Comparison of ENCODE assay signal across 18 cellular contexts in the genomic region with DNA sequence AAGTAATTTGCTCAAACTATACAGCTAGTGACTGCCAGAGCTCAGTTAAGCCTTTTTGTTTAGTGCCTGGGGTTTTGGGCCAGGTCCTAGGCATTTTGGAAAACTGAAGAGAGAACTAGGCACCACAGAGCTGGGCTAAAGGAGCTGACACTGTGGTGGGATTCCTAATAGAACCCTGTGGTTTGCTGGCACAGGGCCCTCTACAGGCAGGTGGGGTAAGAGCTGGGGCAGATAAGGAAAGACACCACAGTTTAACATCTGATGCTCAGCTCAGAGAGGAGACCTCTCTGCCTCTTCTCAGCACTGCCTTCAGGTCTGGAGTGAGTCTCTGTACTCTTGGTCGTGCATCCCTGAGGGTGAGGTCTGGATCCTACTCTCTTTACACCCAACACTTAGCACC.
DNase-seq lines count a peak whose midpoint lies in the region; ATAC-seq and TF ChIP-seq lines count a peak whose summit lies in the region.
"Had no signal": no experiment of that assay in that cellular context is flagged by ENCODE, and none has a peak within 500 bp of the region (broad histone marks: within the 10 kb centered on the region; RNA-seq: fewer than 3 reads in every experiment).

No MANE protein-coding gene starts in this region.

- DNase-seq in DMS53 (lab: John Stamatoyannopoulos, UW) (peak; percentile 35), DMS53 treated with DMSO at 0.1 percent for 48 hours (lab: John Stamatoyannopoulos, UW; ENCODE audit: unreplicated experiment) (no peak), H7 (peak; percentile 55), SHP77 treated with DMSO at 0.1 percent for 48 hours (lab: John Stamatoyannopoulos, UW) (peak; percentile 57), iPS-NIHi11 (ENCODE audit: low spot score) (peak; percentile 63), nephron progenitor cell (no peak)
- DNase-seq: activated CD4-positive, alpha-beta T cell treated with anti-CD3 and anti-CD28 coated beads for 4 hours; activated CD8-positive, alpha-beta memory T cell treated with anti-CD3 and anti-CD28 coated beads, Interleukin-2, amount 50 U/mL, for 48 hours; aorta; gastrocnemius medialis; naive thymus-derived CD4-positive, alpha-beta T cell; psoas muscle; stimulated activated CD4-positive, alpha-beta T cell treated with anti-CD3 and anti-CD28 coated beads, Interleukin-12 subunit alpha, Interleukin-12 subunit beta, amount 100 ng/mL, for 4 hours; stimulated activated naive CD4-positive, alpha-beta T cell treated with Interleukin-2 at 50 U/mL for 16 hours; upper lobe of right lung had no signal

- no peaks in the 10 kb centered on the region for H3K9me3 Mint-ChIP-seq in nephron progenitor cell
- H3K9me3 Mint-ChIP-seq: naive thymus-derived CD4-positive, alpha-beta T cell had no signal

- ATAC-seq in GM18907 (IDR thresholded peaks at IDR 0.05; ENCODE audit: unreplicated experiment) (no peak), GM19328 (IDR thresholded peaks at IDR 0.05; ENCODE audit: unreplicated experiment) (no peak)
- ATAC-seq: gastrocnemius medialis; naive thymus-derived CD4-positive, alpha-beta T cell; psoas muscle; upper lobe of right lung had no signal

- peaks cover 5% of the 10 kb centered on the region for H3K36me3 Mint-ChIP-seq in nephron progenitor cell (ENCODE audit: low read depth)

- H3K4me3 ChIP-seq in H7 (ENCODE audit: insufficient read depth, low read depth, low read length), result no peak overlapping the region
- H3K4me3 ChIP-seq: gastrocnemius medialis, HAP-1, psoas muscle, upper lobe of right lung had no signal

- peaks cover 72% of the 10 kb centered on the region for H3K4me1 Mint-ChIP-seq in nephron progenitor cell

- H3K27ac Mint-ChIP-seq in nephron progenitor cell, result no peak overlapping the region

- TF ChIP-seq CTCF in nephron progenitor cell (IDR thresholded peaks at IDR 0.05), result no peak

- no peaks in the 10 kb centered on the region for H3K27me3 ChIP-seq in H7 (ENCODE audit: control insufficient read depth, insufficient read depth, low read length)

- no peak overlapping the region for H3K4me3 Mint-ChIP-seq in nephron progenitor cell
- H3K4me3 Mint-ChIP-seq: naive thymus-derived CD4-positive, alpha-beta T cell had no signal

- no peaks in the 10 kb centered on the region for H3K36me3 ChIP-seq in H7 (replicated peaks; ENCODE audit: control insufficient read depth, insufficient read depth, low read length)
- H3K36me3 ChIP-seq: gastrocnemius medialis, HAP-1, upper lobe of right lung had no signal

- H3K27me3 Mint-ChIP-seq in nephron progenitor cell (ENCODE audit: low read depth, poor library complexity), result no peaks in the 10 kb centered on the region
- H3K27me3 Mint-ChIP-seq: naive thymus-derived CD4-positive, alpha-beta T cell had no signal

Comparison
In these comparisons a context has a peak if more than half of its experiments do, and no peak if none do; other contexts are left out.
1. DNase-seq: peak in DMS53 (single experiment), H7 (single experiment), SHP77 treated with DMSO at 0.1 percent for 48 hours (single experiment) and iPS-NIHi11 (single experiment); none in DMS53 treated with DMSO at 0.1 percent for 48 hours (single experiment) and nephron progenitor cell (single experiment).